1 cellular context compared by ENCODE assay signal in genomic region chr20:2524435-2525272, GRCh38.
TF ChIP-seq lines count a peak whose summit lies in the region.

No MANE protein-coding gene starts in this region.

TF ChIP-seq in K562, 482 proteins besides CTCF, POLR2A, EP300 and RAD21 (continued from another document and continues in another):
- no peak for TF ChIP-seq THAP12 (CRISPR knock-in tag; IDR thresholded peaks at IDR 0.05)
- peak; percentile 74 for TF ChIP-seq ELF1 (tag; IDR thresholded peaks at IDR 0.05)
- no peak for TF ChIP-seq TCF7L2 (IDR thresholded peaks at IDR 0.05; ENCODE audit: low read depth, low read length)
- peak; percentile 23; the same call in 1 of the 2 replicates for TF ChIP-seq DPF2 (IDR thresholded peaks at IDR 0.05)
- TF ChIP-seq NFE2L1 (tag; IDR thresholded peaks at IDR 0.05; ENCODE audit: borderline replicate concordance, low read depth), result no peak
- TF ChIP-seq MYBL2 (IDR thresholded peaks at IDR 0.05; ENCODE audit: low read depth), result no peak
- TF ChIP-seq MYBL2 (CRISPR knock-in tag; IDR thresholded peaks at IDR 0.05; ENCODE audit: borderline replicate concordance), result no peak
- 0 out of 2 replicates have a peak, but pooled peaks have one; percentile 18 for TF ChIP-seq ZNF24 (IDR thresholded peaks at IDR 0.05)
- no peak for TF ChIP-seq KDM2B (CRISPR knock-in tag; IDR thresholded peaks at IDR 0.05)
- no peak for TF ChIP-seq GTF2B (IDR thresholded peaks at IDR 0.05; ENCODE audit: extremely low read depth, insufficient read length)
- TF ChIP-seq RBM15 (IDR thresholded peaks at IDR 0.05; ENCODE audit: insufficient read depth, low read length), result no peak
- no peak for TF ChIP-seq SIN3A (IDR thresholded peaks at IDR 0.05; ENCODE audit: borderline replicate concordance in 2 of 2, control insufficient read depth in 1 of 2, low read depth in 2 of 2, low read length in 2 of 2)
- no peak for TF ChIP-seq PHF20 (IDR thresholded peaks at IDR 0.05; ENCODE audit: partially characterized antibody)
- no peak for TF ChIP-seq POLR2AphosphoS2 (IDR thresholded peaks at IDR 0.05; ENCODE audit: low read length)
- TF ChIP-seq, protein P1, sequence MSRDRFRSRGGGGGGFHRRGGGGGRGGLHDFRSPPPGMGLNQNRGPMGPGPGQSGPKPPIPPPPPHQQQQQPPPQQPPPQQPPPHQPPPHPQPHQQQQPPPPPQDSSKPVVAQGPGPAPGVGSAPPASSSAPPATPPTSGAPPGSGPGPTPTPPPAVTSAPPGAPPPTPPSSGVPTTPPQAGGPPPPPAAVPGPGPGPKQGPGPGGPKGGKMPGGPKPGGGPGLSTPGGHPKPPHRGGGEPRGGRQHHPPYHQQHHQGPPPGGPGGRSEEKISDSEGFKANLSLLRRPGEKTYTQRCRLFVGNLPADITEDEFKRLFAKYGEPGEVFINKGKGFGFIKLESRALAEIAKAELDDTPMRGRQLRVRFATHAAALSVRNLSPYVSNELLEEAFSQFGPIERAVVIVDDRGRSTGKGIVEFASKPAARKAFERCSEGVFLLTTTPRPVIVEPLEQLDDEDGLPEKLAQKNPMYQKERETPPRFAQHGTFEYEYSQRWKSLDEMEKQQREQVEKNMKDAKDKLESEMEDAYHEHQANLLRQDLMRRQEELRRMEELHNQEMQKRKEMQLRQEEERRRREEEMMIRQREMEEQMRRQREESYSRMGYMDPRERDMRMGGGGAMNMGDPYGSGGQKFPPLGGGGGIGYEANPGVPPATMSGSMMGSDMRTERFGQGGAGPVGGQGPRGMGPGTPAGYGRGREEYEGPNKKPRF (IDR thresholded peaks at IDR 0.05; ENCODE audit: low read depth, low read length), result no peak
- TF ChIP-seq NR1H2 (CRISPR knock-in tag; IDR thresholded peaks at IDR 0.05), result no peak
- no peak for TF ChIP-seq DEAF1 (CRISPR knock-in tag; IDR thresholded peaks at IDR 0.05)
- no peak for TF ChIP-seq KLF10 (CRISPR knock-in tag; IDR thresholded peaks at IDR 0.05)
- TF ChIP-seq POLR2AphosphoS5 (IDR thresholded peaks at IDR 0.05; ENCODE audit: control insufficient read depth, insufficient read depth, low read depth, low read length), result peak; percentile 68
- TF ChIP-seq, protein P2, sequence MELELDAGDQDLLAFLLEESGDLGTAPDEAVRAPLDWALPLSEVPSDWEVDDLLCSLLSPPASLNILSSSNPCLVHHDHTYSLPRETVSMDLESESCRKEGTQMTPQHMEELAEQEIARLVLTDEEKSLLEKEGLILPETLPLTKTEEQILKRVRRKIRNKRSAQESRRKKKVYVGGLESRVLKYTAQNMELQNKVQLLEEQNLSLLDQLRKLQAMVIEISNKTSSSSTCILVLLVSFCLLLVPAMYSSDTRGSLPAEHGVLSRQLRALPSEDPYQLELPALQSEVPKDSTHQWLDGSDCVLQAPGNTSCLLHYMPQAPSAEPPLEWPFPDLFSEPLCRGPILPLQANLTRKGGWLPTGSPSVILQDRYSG (tag; conservative IDR thresholded peaks at IDR 0.05; ENCODE audit: low read depth), result no peak
- TF ChIP-seq HCFC1 (IDR thresholded peaks at IDR 0.05; ENCODE audit: low read depth, low read length), result no peak
- no peak for TF ChIP-seq EP400 (IDR thresholded peaks at IDR 0.05)
- no peak for TF ChIP-seq KLF1 (tag; IDR thresholded peaks at IDR 0.05)
- no peak for TF ChIP-seq RFX1 (IDR thresholded peaks at IDR 0.05)
- TF ChIP-seq TCF3 (CRISPR knock-in tag; IDR thresholded peaks at IDR 0.05), result peak; percentile 25; the same call in 1 of the 2 replicates
- no peak for TF ChIP-seq ETS2 (tag; IDR thresholded peaks at IDR 0.05; ENCODE audit: borderline replicate concordance, poor library complexity, severe bottlenecking)
- TF ChIP-seq, protein P3, sequence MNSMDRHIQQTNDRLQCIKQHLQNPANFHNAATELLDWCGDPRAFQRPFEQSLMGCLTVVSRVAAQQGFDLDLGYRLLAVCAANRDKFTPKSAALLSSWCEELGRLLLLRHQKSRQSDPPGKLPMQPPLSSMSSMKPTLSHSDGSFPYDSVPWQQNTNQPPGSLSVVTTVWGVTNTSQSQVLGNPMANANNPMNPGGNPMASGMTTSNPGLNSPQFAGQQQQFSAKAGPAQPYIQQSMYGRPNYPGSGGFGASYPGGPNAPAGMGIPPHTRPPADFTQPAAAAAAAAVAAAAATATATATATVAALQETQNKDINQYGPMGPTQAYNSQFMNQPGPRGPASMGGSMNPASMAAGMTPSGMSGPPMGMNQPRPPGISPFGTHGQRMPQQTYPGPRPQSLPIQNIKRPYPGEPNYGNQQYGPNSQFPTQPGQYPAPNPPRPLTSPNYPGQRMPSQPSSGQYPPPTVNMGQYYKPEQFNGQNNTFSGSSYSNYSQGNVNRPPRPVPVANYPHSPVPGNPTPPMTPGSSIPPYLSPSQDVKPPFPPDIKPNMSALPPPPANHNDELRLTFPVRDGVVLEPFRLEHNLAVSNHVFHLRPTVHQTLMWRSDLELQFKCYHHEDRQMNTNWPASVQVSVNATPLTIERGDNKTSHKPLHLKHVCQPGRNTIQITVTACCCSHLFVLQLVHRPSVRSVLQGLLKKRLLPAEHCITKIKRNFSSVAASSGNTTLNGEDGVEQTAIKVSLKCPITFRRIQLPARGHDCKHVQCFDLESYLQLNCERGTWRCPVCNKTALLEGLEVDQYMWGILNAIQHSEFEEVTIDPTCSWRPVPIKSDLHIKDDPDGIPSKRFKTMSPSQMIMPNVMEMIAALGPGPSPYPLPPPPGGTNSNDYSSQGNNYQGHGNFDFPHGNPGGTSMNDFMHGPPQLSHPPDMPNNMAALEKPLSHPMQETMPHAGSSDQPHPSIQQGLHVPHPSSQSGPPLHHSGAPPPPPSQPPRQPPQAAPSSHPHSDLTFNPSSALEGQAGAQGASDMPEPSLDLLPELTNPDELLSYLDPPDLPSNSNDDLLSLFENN (IDR thresholded peaks at IDR 0.05; ENCODE audit: low read depth in 2 of 2, low read length in 2 of 2), result no peak
- TF ChIP-seq CHD7 (IDR thresholded peaks at IDR 0.05; ENCODE audit: low read depth, low read length), result peak; percentile 54
- no peak for TF ChIP-seq RBM14 (IDR thresholded peaks at IDR 0.05; ENCODE audit: borderline replicate concordance, insufficient read depth, low read depth, low read length)
- no peak; the same call in 1 of the 2 replicates for TF ChIP-seq ARID1B (IDR thresholded peaks at IDR 0.05)
- no peak for TF ChIP-seq FOXJ2 (tag; IDR thresholded peaks at IDR 0.05)
- TF ChIP-seq CTBP1 (IDR thresholded peaks at IDR 0.05; ENCODE audit: borderline replicate concordance), result 0 out of 2 replicates have a peak, but pooled peaks have one; percentile 29
- TF ChIP-seq SIX5 (IDR thresholded peaks at IDR 0.05; ENCODE audit: borderline replicate concordance in 1 of 2, insufficient read depth in 1 of 2, low read depth in 1 of 2, low read length in 2 of 2), result no peak
